In the genomic region with DNA sequence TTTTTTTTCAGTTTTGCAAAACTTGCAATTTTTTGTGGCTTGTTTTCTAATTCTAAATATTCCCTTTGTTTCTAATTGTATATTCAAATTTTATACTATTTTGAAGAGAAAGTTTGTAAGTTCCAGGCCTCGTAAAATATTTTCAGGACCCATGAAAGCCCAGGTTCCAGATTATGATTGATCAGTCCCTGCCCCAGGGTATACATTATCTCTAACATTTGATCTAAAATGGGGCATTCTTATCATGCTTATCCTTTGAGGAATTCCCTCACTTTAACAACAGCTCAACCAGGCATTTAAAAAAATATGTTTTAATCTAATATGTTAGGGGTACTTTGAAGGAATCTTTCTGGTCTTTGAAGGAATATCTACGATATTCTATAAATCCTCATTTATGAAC, we compare ENCODE assay signal across 9 cellular contexts. TPM values are rescaled to one million over a fixed set of nuclear protein-coding genes. Genes with fewer than 3 reads are reported as not detected.
"Had no signal": no experiment of that assay in that cellular context is flagged by ENCODE, and none has a peak within 500 bp of the region (broad histone marks: within the 10 kb centered on the region; RNA-seq: fewer than 3 reads in every experiment).

No MANE protein-coding gene starts in this region.

- H3K4me2 ChIP-seq: GM23338 had no signal

- DNase-seq: H9, HCEC 1CT, IMR-90 had no signal

- H3K4me3 ChIP-seq: GM23338, K562 had no signal

- ATAC-seq: GM23338, K562 had no signal

- H3K4me1 Mint-ChIP-seq: GM23338 had no signal

- H2AFZ ChIP-seq: GM23338 had no signal

- H3K9me3 Mint-ChIP-seq: GM23338, H9 had no signal

- H3K4me3 Mint-ChIP-seq: GM23338, H9 had no signal

- FAIRE-seq: H1, H54, K562 had no signal

- H3K27ac Mint-ChIP-seq: GM23338, H9 had no signal

- H3K27ac ChIP-seq: HL-60 had no signal

RNA-seq across cellular contexts. Expression of gene OVCH2, which starts 59.4 kb away (rescaled TPM):
- total RNA-seq: HT1080, IMR-90, K562 had no signal
- polyA plus RNA-seq: K562 had no signal
